In the genomic region with DNA sequence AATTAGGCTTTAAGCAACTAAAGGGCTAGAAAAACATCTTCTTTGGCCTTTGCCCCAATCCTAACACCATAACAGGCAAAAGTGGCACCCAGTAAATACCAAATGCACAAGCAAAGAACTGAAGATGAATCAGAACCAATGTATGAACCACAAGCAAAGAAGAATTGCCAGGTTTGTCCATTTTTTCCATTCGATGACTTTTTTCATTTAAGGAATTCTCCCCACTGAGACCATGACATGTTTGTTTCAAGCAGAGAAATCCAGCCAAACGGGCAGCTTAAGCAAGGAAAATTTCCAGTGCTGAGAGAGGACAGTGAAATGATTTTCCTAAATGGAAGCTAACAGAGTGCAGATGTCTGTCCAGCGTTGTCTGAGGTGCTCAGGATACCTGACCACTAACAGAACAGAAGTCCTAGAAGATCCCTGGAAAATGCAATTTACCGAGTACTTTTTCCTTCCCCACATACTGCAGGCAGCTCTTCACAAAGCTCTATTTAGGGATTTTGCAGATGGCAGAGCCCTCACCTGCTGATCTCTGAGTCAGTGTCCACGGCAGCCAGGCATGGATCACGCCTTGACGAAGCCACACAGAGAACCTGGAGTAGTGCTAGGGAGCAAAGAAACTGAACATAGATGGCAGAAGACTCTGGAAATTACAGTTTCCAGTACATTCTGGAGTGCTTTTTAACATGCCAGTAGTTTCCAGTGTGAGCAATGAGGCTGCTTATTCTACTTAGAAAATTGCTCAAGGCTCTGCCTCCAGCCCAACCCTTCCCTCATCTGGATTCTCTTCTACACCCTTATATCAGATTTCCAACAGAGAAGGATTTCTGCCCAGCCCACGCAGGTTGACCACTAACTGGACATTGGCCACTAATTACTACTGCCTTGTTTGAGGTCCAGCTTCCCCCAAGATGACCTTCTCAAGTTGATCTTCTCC, we compare ENCODE assay signal across 31 cellular contexts.
DNase-seq lines count a peak whose midpoint lies in the region; ATAC-seq, FAIRE-seq and TF ChIP-seq lines count a peak whose summit lies in the region.
"Had no signal": no experiment of that assay in that cellular context is flagged by ENCODE, and none has a peak within 500 bp of the region (broad histone marks: within the 10 kb centered on the region; RNA-seq: fewer than 3 reads in every experiment).

No MANE protein-coding gene starts in this region.

- no peak overlapping the region for H3K4me3 ChIP-seq in AG10803 (ENCODE audit: low read length)
- no peak overlapping the region for H3K4me3 ChIP-seq in choroid plexus epithelial cell (ENCODE audit: low read depth, low read length)
- no peak overlapping the region for H3K4me3 ChIP-seq in esophagus squamous epithelium
- H3K4me3 ChIP-seq: adrenal gland, lung, mucosa of descending colon, skin epidermis, suprapubic skin had no signal

- WGBS in esophagus squamous epithelium, 2 donors: 61 to 79% methylated on average over 4 to 7 of the region's 8 CpGs

- intact Hi-C loops in esophagus squamous epithelium (cut with DNase I): no loop called here
- intact Hi-C loops in head of caudate nucleus (cut with DNase I): no loop called here

- H3K36me3 ChIP-seq in esophagus squamous epithelium: no peaks in the 10 kb centered on the region
- H3K36me3 ChIP-seq: adrenal gland, suprapubic skin had no signal

- no peaks in the 10 kb centered on the region for H3K4me1 ChIP-seq in esophagus squamous epithelium
- H3K4me1 ChIP-seq: adrenal gland had no signal

- ATAC-seq in HG03280 (IDR thresholded peaks at IDR 0.05; ENCODE audit: unreplicated experiment): no peak
- ATAC-seq: mucosa of descending colon; SK-N-SH treated with all-trans-retinoic acid at 6 μM for 48 hours; stimulated activated memory B cell treated with anti-CD40 and anti-IgM and Interleukin-4, amounts not matched to agents 10 μg/mL and 1 μg/mL and 100 μg/mL, for 72 hours; T-helper 17 cell had no signal

- DNase-seq in AG10803 (ENCODE audit: low read depth) (peak; percentile 86), GM12891 (ENCODE audit: insufficient read length, low spot score) (no peak), choroid plexus epithelial cell (ENCODE audit: low read depth) (peak; percentile 32), myocyte (ENCODE audit: low read depth) (peak; percentile 49), esophagus squamous epithelium (lab: John Stamatoyannopoulos, UW) (no peak), head of caudate nucleus (no peak)
- DNase-seq in activated CD8-positive, alpha-beta memory T cell treated with anti-CD3 and anti-CD28 coated beads for 24 hours: no peak
- DNase-seq: activated CD4-positive, alpha-beta memory T cell treated with anti-CD3 and anti-CD28 coated beads for 36 hours; activated CD4-positive, CD25-positive, alpha-beta regulatory T cell treated with anti-CD3 and anti-CD28 coated beads, Interleukin-2, amount 50 U/mL, for 72 hours; activated CD8-positive, alpha-beta memory T cell treated with anti-CD3 and anti-CD28 coated beads, Interleukin-2, amount 50 U/mL, for 48 hours; activated naive CD4-positive, alpha-beta T cell treated with anti-CD3 and anti-CD28 coated beads for 36 hours; adrenal gland; Calu3; DMS79 treated with DMSO at 0.1 percent for 48 hours; glutamatergic neuron; KBM-7; kidney; MM.1S; mucosa of descending colon; NCI-H1105 treated with DMSO at 0.1 percent for 48 hours; NCI-H2029; NCI-H526; T-helper 17 cell had no signal

- peak; percentile 50 for FAIRE-seq in GM12891 (lab: Jason Lieb, UNC)
- FAIRE-seq: GM19239, H1, kidney had no signal

- TF ChIP-seq CTCF in AG10803 (conservative IDR thresholded peaks at IDR 0.05; ENCODE audit: low read length): no peak
- TF ChIP-seq CTCF in choroid plexus epithelial cell (conservative IDR thresholded peaks at IDR 0.05; ENCODE audit: low read depth, low read length): no peak
- TF ChIP-seq CTCF in esophagus squamous epithelium (IDR thresholded peaks at IDR 0.05): no peak

- H3K9me3 ChIP-seq in esophagus squamous epithelium: no peaks in the 10 kb centered on the region
- H3K9me3 ChIP-seq: adrenal gland, mucosa of descending colon, suprapubic skin had no signal

- TF ChIP-seq POLR2A in GM12891 (IDR thresholded peaks at IDR 0.05; ENCODE audit: low read depth, low read length) (no peak), esophagus squamous epithelium (IDR thresholded peaks at IDR 0.05) (no peak)

- no peaks in the 10 kb centered on the region for H3K27me3 ChIP-seq in esophagus squamous epithelium
- H3K27me3 ChIP-seq: adrenal gland, suprapubic skin had no signal

- no peak overlapping the region for H3K27ac ChIP-seq in esophagus squamous epithelium
- H3K27ac ChIP-seq: adrenal gland, suprapubic skin had no signal

TF ChIP-seq in GM12891, 5 proteins besides CTCF, POLR2A, EP300 and RAD21:
- TF ChIP-seq PAX5 (IDR thresholded peaks at IDR 0.05; ENCODE audit: insufficient read depth, low read length, severe bottlenecking) (no peak), TAF1 (IDR thresholded peaks at IDR 0.05; ENCODE audit: low read depth, low read length) (no peak), POLR2AphosphoS5 (IDR thresholded peaks at IDR 0.05; ENCODE audit: low read depth, low read length) (no peak), POU2F2 (IDR thresholded peaks at IDR 0.05; ENCODE audit: low read depth, low read length) (no peak), SPI1 (IDR thresholded peaks at IDR 0.05; ENCODE audit: low read depth, low read length) (no peak)
TF ChIP-seq in GM12891: peak in this region for 0.

Comparison
In these comparisons a context has a peak if more than half of its experiments do, and no peak if none do; other contexts are left out.
1. DNase-seq: peak in AG10803 (single experiment), choroid plexus epithelial cell (single experiment) and myocyte (single experiment); none in GM12891 (single experiment), activated CD8-positive, alpha-beta memory T cell treated with anti-CD3 and anti-CD28 coated beads for 24 hours (single experiment), esophagus squamous epithelium (single experiment) and head of caudate nucleus (0 of 42).